ENCODE assay signal across 26 cellular contexts in genomic region chr2:167335627-167336026, GRCh38. TPM values are rescaled to one million over a fixed set of nuclear protein-coding genes. Genes with fewer than 3 reads are reported as not detected.
DNase-seq lines count a peak whose midpoint lies in the region; ATAC-seq and TF ChIP-seq lines count a peak whose summit lies in the region.
"Had no signal": no experiment of that assay in that cellular context is flagged by ENCODE, and none has a peak within 500 bp of the region (broad histone marks: within the 10 kb centered on the region; RNA-seq: fewer than 3 reads in every experiment).

No MANE protein-coding gene starts in this region.

- H2AFZ ChIP-seq in mammary epithelial cell (ENCODE audit: low read depth, low read length) = no peak overlapping the region

- no peak overlapping the region for H3K4me2 ChIP-seq in mammary epithelial cell (ENCODE audit: insufficient read depth, low read depth, low read length)
- H3K4me2 ChIP-seq: BLaER1 treated with 17β-estradiol and CSF1 and Interleukin-3, amounts not matched to agents 10 nM and 100 nM had no signal

- WGBS in mammary epithelial cell (ENCODE audit: low coverage, missing lambda C conversion rate) = 32% methylated on average over 2 of the region's 2 CpGs

- H3K27ac ChIP-seq in A673 (ENCODE audit: low read depth, low read length, poor library complexity, severe bottlenecking) (no peak overlapping the region), mammary epithelial cell (ENCODE audit: insufficient read depth, low read depth, low read length) (no peak overlapping the region), iPS-18a (ENCODE audit: low read length) (peak overlapping the region; percentile 4)
- H3K27ac ChIP-seq: BLaER1 treated with 17β-estradiol and CSF1 and Interleukin-3, amounts not matched to agents 10 nM and 100 nM; spleen; upper lobe of right lung had no signal

- dilution Hi-C loops in mammary epithelial cell (cut with HindIII; ENCODE audit: low sequenced_read_pairs) = loop anchor here (5.0 kb wide), 1 partner anchor 52 kb away; no protein-coding TSS in a partner anchor

- no peaks in the 10 kb centered on the region for H3K79me2 ChIP-seq in mammary epithelial cell (ENCODE audit: insufficient read depth, low read length)

- H3K9ac ChIP-seq in mammary epithelial cell (ENCODE audit: insufficient read depth, low read length) (no peak overlapping the region), iPS-18a (ENCODE audit: low read length) (no peak overlapping the region)
- H3K9ac ChIP-seq: BLaER1 treated with 17β-estradiol and CSF1 and Interleukin-3, amounts not matched to agents 10 nM and 100 nM had no signal

- no peaks in the 10 kb centered on the region for H3K27me3 ChIP-seq in A673 (replicated peaks; ENCODE audit: insufficient read depth, low read depth, low read length, poor library complexity)
- peaks cover 2% of the 10 kb centered on the region for H3K27me3 ChIP-seq in mammary epithelial cell (ENCODE audit: insufficient read depth, low read length)
- no peaks in the 10 kb centered on the region for H3K27me3 ChIP-seq in iPS-18a (ENCODE audit: control insufficient read depth, insufficient read depth, low read length)
- H3K27me3 ChIP-seq in Caco-2 (replicated peaks; ENCODE audit: control insufficient read depth, insufficient read depth, low read length) = no peaks in the 10 kb centered on the region
- H3K27me3 ChIP-seq: BLaER1 treated with 17β-estradiol and CSF1 and Interleukin-3, amounts not matched to agents 10 nM and 100 nM; spleen; upper lobe of right lung had no signal

- no peaks in the 10 kb centered on the region for H3K9me3 Mint-ChIP-seq in Caco-2 (ENCODE audit: unreplicated experiment)
- H3K9me3 Mint-ChIP-seq: central memory CD8-positive, alpha-beta T cell; mesothelial cell of epicardium had no signal

- intact Hi-C loops in A673 (cut with micrococcal nuclease; ENCODE audit: unreplicated experiment) = no loop called here
- intact Hi-C loops in mammary epithelial cell (cut with micrococcal nuclease) = no loop called here
- intact Hi-C loops in Caco-2 (cut with micrococcal nuclease; ENCODE audit: unreplicated experiment) = no loop called here

- peaks cover under 1% of the 10 kb centered on the region for H3K27me3 Mint-ChIP-seq in Caco-2 (ENCODE audit: insufficient read depth, unreplicated experiment)
- H3K27me3 Mint-ChIP-seq: central memory CD8-positive, alpha-beta T cell; effector memory CD8-positive, alpha-beta T cell; progenitor cell of endocrine pancreas had no signal

- H3K9me3 ChIP-seq in A673 (ENCODE audit: low read depth, low read length, poor library complexity, severe bottlenecking) (no peaks in the 10 kb centered on the region), mammary epithelial cell (replicated peaks; ENCODE audit: insufficient read depth, low read length) (no peaks in the 10 kb centered on the region), iPS-18a (ENCODE audit: control insufficient read depth, low read depth, low read length) (no peaks in the 10 kb centered on the region), Caco-2 (no peaks in the 10 kb centered on the region)
- H3K9me3 ChIP-seq: BLaER1 treated with 17β-estradiol and CSF1 and Interleukin-3, amounts not matched to agents 10 nM and 100 nM; HAP-1; spleen; upper lobe of right lung had no signal

- peaks cover 36% of the 10 kb centered on the region for H3K4me1 ChIP-seq in A673 (ENCODE audit: insufficient read depth, low read length, poor library complexity, severe bottlenecking)
- no peaks in the 10 kb centered on the region for H3K4me1 ChIP-seq in mammary epithelial cell (ENCODE audit: insufficient read depth, low read length)
- peaks cover 64% of the 10 kb centered on the region for H3K4me1 ChIP-seq in iPS-18a (ENCODE audit: control insufficient read depth, low read depth, low read length)
- H3K4me1 ChIP-seq in Caco-2 = no peaks in the 10 kb centered on the region
- H3K4me1 ChIP-seq: BLaER1 treated with 17β-estradiol and CSF1 and Interleukin-3, amounts not matched to agents 10 nM and 100 nM; spleen; upper lobe of right lung had no signal

- H3K27ac Mint-ChIP-seq in Caco-2 (ENCODE audit: unreplicated experiment) = no peak overlapping the region
- H3K27ac Mint-ChIP-seq: effector memory CD8-positive, alpha-beta T cell; mesothelial cell of epicardium; nephron progenitor cell; progenitor cell of endocrine pancreas had no signal

- TF ChIP-seq CTCF in A673 (conservative IDR thresholded peaks at IDR 0.05; ENCODE audit: low read depth, low read length) (no peak), mammary epithelial cell (conservative IDR thresholded peaks at IDR 0.05 in 1 of 2, IDR thresholded peaks at IDR 0.05 in 1 of 2; ENCODE audit: extremely low read depth in 1 of 2, insufficient read depth in 1 of 2, low read depth in 1 of 2, low read length in 2 of 2) (no peak), Caco-2 (IDR thresholded peaks at IDR 0.05; ENCODE audit: insufficient read depth in 1 of 2, low read depth in 1 of 2, low read length in 1 of 2, severe bottlenecking in 1 of 2, unreplicated experiment in 1 of 2) (no peak)

- POLR2A ChIA-PET in A673 (lab: Charles Lee; ENCODE audit: low non-redundant PET) = no interaction called here
- POLR2A ChIA-PET in Caco-2 (lab: Charles Lee) = no interaction called here

- CTCF ChIA-PET in A673 (lab: Charles Lee) = no interaction called here
- CTCF ChIA-PET in mammary epithelial cell (lab: Charles Lee; ENCODE audit: low non-redundant PET) = no interaction called here
- CTCF ChIA-PET in Caco-2 (lab: Charles Lee) = no interaction called here

- BruUV-seq in A673 (replicated peaks; lab: Mats Ljungman, UMichigan) = no TSS peak
- no TSS peak for BruUV-seq in mammary epithelial cell (replicated peaks; lab: Mats Ljungman, UMichigan)
- no TSS peak for BruUV-seq in Caco-2 (replicated peaks; lab: Mats Ljungman, UMichigan)

- no peak for ATAC-seq in GM18873 (IDR thresholded peaks at IDR 0.05; ENCODE audit: low FRiP score, unreplicated experiment)
- no peak for ATAC-seq in GM19035 (IDR thresholded peaks at IDR 0.05; ENCODE audit: unreplicated experiment)
- ATAC-seq: effector memory CD8-positive, alpha-beta T cell; GM12878; K562; upper lobe of right lung had no signal

- H3K36me3 ChIP-seq in A673 (ENCODE audit: insufficient read depth, low read length, poor library complexity, severe bottlenecking) (no peaks in the 10 kb centered on the region), mammary epithelial cell (ENCODE audit: insufficient read depth, low read length) (no peaks in the 10 kb centered on the region), iPS-18a (ENCODE audit: control insufficient read depth, low read depth, low read length) (no peaks in the 10 kb centered on the region), Caco-2 (ENCODE audit: control insufficient read depth, insufficient read depth, low read length) (no peaks in the 10 kb centered on the region)
- H3K36me3 ChIP-seq: BLaER1 treated with 17β-estradiol and CSF1 and Interleukin-3, amounts not matched to agents 10 nM and 100 nM; HAP-1; spleen; upper lobe of right lung had no signal

- no peak overlapping the region for H3K4me3 Mint-ChIP-seq in Caco-2 (ENCODE audit: unreplicated experiment)
- H3K4me3 Mint-ChIP-seq: central memory CD8-positive, alpha-beta T cell; effector memory CD8-positive, alpha-beta T cell; mesothelial cell of epicardium; nephron progenitor cell had no signal

- no peaks in the 10 kb centered on the region for H3K4me1 Mint-ChIP-seq in Caco-2 (ENCODE audit: low read depth, unreplicated experiment)
- H3K4me1 Mint-ChIP-seq: central memory CD8-positive, alpha-beta T cell had no signal

- in situ Hi-C loops in mammary epithelial cell (cut with MboI; ENCODE audit: low sequenced_read_pairs in 2 of 2) = no loop called here

- DNase-seq in A673 (ENCODE audit: low spot score) = peak; percentile 25
- peak; percentile 43 for DNase-seq in LoVo (ENCODE audit: low spot score)
- peak; percentile 2 for DNase-seq in mammary epithelial cell
- DNase-seq in NCI-H748 treated with DMSO at 0.1 percent for 48 hours (lab: John Stamatoyannopoulos, UW) = no peak
- DNase-seq in Caco-2 = no peak
- DNase-seq: activated CD4-positive, alpha-beta T cell treated with anti-CD3 and anti-CD28 coated beads, Interleukin-2, amount 50 U/mL, for 1 hour; activated CD8-positive, alpha-beta memory T cell treated with anti-CD3 and anti-CD28 coated beads, Interleukin-2, amount 50 U/mL, for 4 hours; effector memory CD8-positive, alpha-beta T cell; GDM1; hypothalamus; NCI-H187 treated with DMSO at 0.1 percent for 48 hours; NCI-H510A; nephron progenitor cell; spleen; stimulated activated CD4-positive, alpha-beta T cell treated with anti-CD3 and anti-CD28 coated beads, Interleukin-4, amount 100 ng/mL, for 4 hours; upper lobe of right lung had no signal

- H4K20me1 ChIP-seq in mammary epithelial cell (ENCODE audit: insufficient read depth, low read length) = no peaks in the 10 kb centered on the region
- H4K20me1 ChIP-seq: BLaER1 treated with 17β-estradiol and CSF1 and Interleukin-3, amounts not matched to agents 10 nM and 100 nM had no signal

- no peak overlapping the region for H3K4me3 ChIP-seq in A673 (ENCODE audit: low read depth, low read length, poor library complexity, severe bottlenecking)
- no peak overlapping the region for H3K4me3 ChIP-seq in mammary epithelial cell (replicated peaks in 1 of 3; ENCODE audit: insufficient read depth in 1 of 3, low read depth in 2 of 3, low read length in 3 of 3)
- no peak overlapping the region for H3K4me3 ChIP-seq in iPS-18a (ENCODE audit: low read length)
- no peak overlapping the region for H3K4me3 ChIP-seq in Caco-2 (ENCODE audit: low read depth, low read length)
- H3K4me3 ChIP-seq: BLaER1 treated with 17β-estradiol and CSF1 and Interleukin-3, amounts not matched to agents 10 nM and 100 nM; GM12878; HAP-1; K562; spleen; upper lobe of right lung had no signal

- no peaks in the 10 kb centered on the region for H3K36me3 Mint-ChIP-seq in Caco-2 (ENCODE audit: insufficient read depth, unreplicated experiment)
- H3K36me3 Mint-ChIP-seq: mesothelial cell of epicardium had no signal

RNA-seq across cellular contexts. Expression of gene B3GALT1, which starts 42.8 kb away (rescaled TPM):
- total RNA-seq in A673 (2021) = 3.3 and 3.7 TPM in 2 replicates
- not detected for total RNA-seq in mammary epithelial cell
- 0.01 TPM for polyA plus RNA-seq in mammary epithelial cell
- not detected for polyA minus RNA-seq in mammary epithelial cell
- total RNA-seq in Caco-2 (2022) = not detected in 2 replicates
- total RNA-seq: K562 had no signal
- polyA plus RNA-seq: GM12878 had no signal

Comparison
In these comparisons a context has a peak if more than half of its experiments do, and no peak if none do; other contexts are left out.
1. DNase-seq: peak in A673 (single experiment), LoVo (single experiment) and mammary epithelial cell (single experiment); none in NCI-H748 treated with DMSO at 0.1 percent for 48 hours (single experiment) and Caco-2 (0 of 2).